ENCODE assay signal across 27 cellular contexts in the genomic region with DNA sequence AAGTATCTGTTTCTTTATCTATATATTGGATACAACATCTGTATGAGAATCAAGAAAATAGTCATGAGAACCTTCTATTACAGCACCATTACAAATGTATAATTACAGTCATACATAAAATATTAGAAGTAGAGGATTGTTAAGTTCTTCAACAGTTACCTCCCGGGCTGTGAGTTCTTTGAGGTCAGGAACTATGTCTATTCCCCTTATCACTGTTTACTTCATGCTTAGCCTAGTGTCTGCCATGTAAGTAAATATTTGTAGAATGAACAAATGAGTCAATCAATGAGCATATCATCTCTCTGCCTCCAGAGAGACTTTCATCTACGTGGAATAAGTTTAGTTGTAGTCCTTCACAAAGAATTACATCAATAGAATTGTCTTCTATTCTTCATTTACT.
"Had no signal": no experiment of that assay in that cellular context is flagged by ENCODE, and none has a peak within 500 bp of the region (broad histone marks: within the 10 kb centered on the region; RNA-seq: fewer than 3 reads in every experiment).

No MANE protein-coding gene starts in this region.

- H3K4me3 ChIP-seq: gastrocnemius medialis, heart left ventricle had no signal

- H3K4me1 ChIP-seq: foreskin keratinocyte, gastrocnemius medialis, heart left ventricle had no signal

- H3K27me3 ChIP-seq: brain microvascular endothelial cell, gastrocnemius medialis had no signal

- DNase-seq: activated CD4-positive, alpha-beta memory T cell treated with anti-CD3 and anti-CD28 coated beads, Interleukin-2, amount 10 ng/mL, durations not matched to agents 7 days and 5 days; activated CD4-positive, alpha-beta T cell treated with anti-CD3 and anti-CD28 coated beads for 36 hours; activated CD4-positive, alpha-beta T cell treated with anti-CD3 and anti-CD28 coated beads, Interleukin-2, amount 10 ng/mL, durations not matched to agents 24 days and 14 days; activated CD4-positive, CD25-positive, alpha-beta regulatory T cell; activated CD4-positive, CD25-positive, alpha-beta regulatory T cell treated with anti-CD3 and anti-CD28 coated beads, Interleukin-2, amount 50 U/mL, for 72 hours; activated CD8-positive, alpha-beta memory T cell treated with anti-CD3 and anti-CD28 coated beads, Interleukin-2, amount 50 U/mL, for 48 hours; activated gamma-delta T cell; activated naive CD4-positive, alpha-beta T cell; activated naive CD4-positive, alpha-beta T cell treated with anti-CD3 and anti-CD28 coated beads, Interleukin-2, amount 10 ng/mL, durations not matched to agents 7 days and 5 days; activated naive CD8-positive, alpha-beta T cell treated with anti-CD3 and anti-CD28 coated beads, Interleukin-2, amount 10 ng/mL, durations not matched to agents 7 days and 5 days; activated T-cell treated with anti-CD3 and anti-CD28 coated beads for 4 hours; activated T-cell treated with anti-CD3 and anti-CD28 coated beads, Interleukin-2, amount 50 U/mL, for 24 hours; activated T-cell treated with anti-CD3 and anti-CD28 coated beads, Interleukin-2, amount 50 U/mL, for 72 hours; amniotic stem cell; anterior cingulate cortex; brain microvascular endothelial cell; caudate nucleus; cortex of kidney; effector CD8-positive, alpha-beta T cell; foreskin keratinocyte; gastrocnemius medialis; glutamatergic neuron; heart left ventricle; T-helper 1 cell; T-helper 17 cell had no signal

- H3K9me3 ChIP-seq: gastrocnemius medialis had no signal

- H3K36me3 ChIP-seq: brain microvascular endothelial cell, gastrocnemius medialis, heart left ventricle had no signal

- H3K27ac ChIP-seq: brain microvascular endothelial cell, foreskin keratinocyte, gastrocnemius medialis, heart left ventricle had no signal

- ATAC-seq: activated CD4-positive, alpha-beta T cell treated with anti-CD3 and anti-CD28 coated beads for 36 hours; activated naive CD4-positive, alpha-beta T cell treated with anti-CD3 and anti-CD28 coated beads, Interleukin-2, amount 50 U/mL, for 72 hours; activated T-cell treated with anti-CD3 and anti-CD28 coated beads, Interleukin-2, amount 50 U/mL, for 72 hours; esophagus mucosa; foreskin keratinocyte; gastrocnemius medialis; heart left ventricle; T-helper 17 cell had no signal
